ENCODE assay signal across 9 cellular contexts in genomic region chr6:35839019-35839418, GRCh38. TPM values are rescaled to one million over a fixed set of nuclear protein-coding genes. Genes with fewer than 3 reads are reported as not detected.
"Had no signal": no experiment of that assay in that cellular context is flagged by ENCODE, and none has a peak within 500 bp of the region (broad histone marks: within the 10 kb centered on the region; RNA-seq: fewer than 3 reads in every experiment).

No MANE protein-coding gene starts in this region.

- FAIRE-seq: H1, H54, HTR-8/SVneo had no signal

- ATAC-seq: GM23338 had no signal

- H2AFZ ChIP-seq: GM23338 had no signal

- H3K4me2 ChIP-seq: GM23338 had no signal

- DNase-seq: H9, HCEC 1CT, KBM-7 had no signal

- H3K4me3 ChIP-seq: GM23338 had no signal

RNA-seq across cellular contexts. Expression of gene LHFPL5, which starts 33.9 kb away (rescaled TPM):
- total RNA-seq: GM23338, H1, H9 had no signal
- polyA plus RNA-seq: GM23338, IgD-negative memory B cell had no signal

RNA-seq across cellular contexts. Expression of gene CLPS, which starts 41.9 kb away (rescaled TPM):
- total RNA-seq: GM23338, H1, H9, HT-29 had no signal
- polyA plus RNA-seq: GM23338, H1, IgD-negative memory B cell had no signal

RNA-seq across cellular contexts. Expression of gene CLPSL1, which starts 58.2 kb away (rescaled TPM):
- total RNA-seq: GM23338, H1, H9, HT-29 had no signal
- polyA plus RNA-seq: GM23338, H1, IgD-negative memory B cell had no signal
